In the genomic region with DNA sequence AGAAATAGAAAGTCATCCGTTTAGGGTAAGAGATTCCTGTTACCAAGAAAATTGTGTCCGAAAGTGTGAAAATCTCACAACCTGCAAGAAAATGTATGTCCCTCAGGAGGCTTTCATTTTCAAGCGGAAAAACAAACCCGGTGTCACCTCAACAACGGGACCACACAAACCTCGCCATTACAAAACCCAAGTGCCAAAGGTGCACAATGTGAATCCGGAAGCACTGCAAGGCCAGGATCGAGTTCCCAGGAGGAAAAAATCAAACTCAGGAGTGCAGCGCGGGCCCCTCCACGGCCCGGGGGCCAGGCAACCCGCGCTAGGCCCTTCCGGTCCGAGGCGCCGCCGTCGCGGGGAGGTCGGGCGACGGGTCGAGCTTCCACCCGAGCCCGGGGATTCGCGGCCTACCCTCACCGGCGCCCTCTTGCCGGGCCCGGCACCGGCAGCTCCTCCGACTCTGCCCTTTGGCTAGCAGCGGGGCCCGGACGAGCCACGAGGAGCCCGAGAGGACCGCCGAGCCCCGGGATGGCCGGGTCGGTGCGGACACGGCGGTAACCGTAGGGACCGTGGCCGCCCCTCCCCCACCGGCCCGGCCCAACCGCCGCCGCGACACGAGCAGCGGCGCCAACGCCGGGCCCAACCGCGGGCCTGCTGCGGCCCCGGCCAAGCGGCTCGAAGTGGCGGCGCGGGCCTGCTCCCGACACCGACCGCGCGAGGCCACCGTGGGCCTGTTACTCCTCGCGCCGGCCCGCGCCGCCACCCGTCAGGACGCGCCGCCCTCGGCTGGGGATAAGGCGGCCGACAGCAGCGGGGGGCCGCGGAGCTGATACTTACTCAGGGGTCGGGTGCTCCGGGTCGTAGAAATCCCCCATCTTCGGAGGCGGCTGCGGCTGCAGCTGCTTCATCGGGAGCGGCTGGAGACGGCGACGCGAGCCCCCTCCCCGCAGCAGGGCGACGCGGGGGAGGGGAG, we compare ENCODE assay signal across 8 cellular contexts. TPM values are rescaled to one million over a fixed set of nuclear protein-coding genes. Genes with fewer than 3 reads are reported as not detected.
DNase-seq lines count a peak whose midpoint lies in the region; TF ChIP-seq lines count a peak whose summit lies in the region.

No MANE protein-coding gene starts in this region.

- TF ChIP-seq POLR2A in lower leg skin (IDR thresholded peaks at IDR 0.05) = no peak

- H3K4me2 ChIP-seq in H9 (ENCODE audit: insufficient read depth, insufficient read length, low read length) = peak overlapping the region; percentile 97

- H4K8ac ChIP-seq in H9 (replicated peaks; ENCODE audit: insufficient read length, low read depth, low read length) = no peak overlapping the region

- peak overlapping the region; percentile 89 for H3K4ac ChIP-seq in H9 (ENCODE audit: low read depth, low read length)

- DNase-seq in GM10266 (ENCODE audit: extremely low spot score) (peak; percentile 63), H9 (peak; percentile 31), MG63 (peak; percentile 15), dermis blood vessel endothelial cell (peak; percentile 59), lower leg skin (ENCODE audit: low spot score in 2 of 2) (peak; percentile 18 to 88), GOT3 (lab: John Stamatoyannopoulos, UW) (no peak)
- DNase-seq in activated CD4-positive, alpha-beta T cell treated with anti-CD3 and anti-CD28 coated beads, Interleukin-2, amount 50 U/mL, for 1 hour = peak; percentile 49
- DNase-seq in stimulated activated CD4-positive, alpha-beta T cell treated with anti-CD3 and anti-CD28 coated beads, Interleukin-4, amount 100 ng/mL, for 24 hours = peak; percentile 50

- H3K36me3 ChIP-seq in MG63 = peaks cover 6% of the 10 kb centered on the region

- TF ChIP-seq CTCF in GM10266 (IDR thresholded peaks at IDR 0.05; ENCODE audit: control insufficient read depth, insufficient read depth, low read depth, missing control alignments) = no peak
- TF ChIP-seq CTCF in H9 (conservative IDR thresholded peaks at IDR 0.05) = no peak
- TF ChIP-seq CTCF in lower leg skin (IDR thresholded peaks at IDR 0.05) = no peak

- no peak overlapping the region for H2AK5ac ChIP-seq in H9 (ENCODE audit: insufficient read length, low read length)

- H3K4me3 Mint-ChIP-seq in H9 = peak overlapping the region; percentile 94 to 99

- H3K23ac ChIP-seq in H9 (ENCODE audit: insufficient read length, low read depth, low read length) = no peak overlapping the region

- H3K27ac Mint-ChIP-seq in H9 = peak overlapping the region; percentile 96 to 99 (median 97)

- H3K9me3 ChIP-seq in H9 (ENCODE audit: control insufficient read depth, low read depth, low read length) = no peaks in the 10 kb centered on the region
- no peaks in the 10 kb centered on the region for H3K9me3 ChIP-seq in MG63

- intact Hi-C loops in lower leg skin (cut with DNase I; ENCODE audit: low total_unique reads) = no loop called here

- peaks cover 46% of the 10 kb centered on the region for H3K79me2 ChIP-seq in H9 (ENCODE audit: insufficient read depth, low read length)

- no peak overlapping the region for H3K56ac ChIP-seq in H9 (ENCODE audit: insufficient read length, low read depth, low read length)

- H3K27me3 ChIP-seq in H9 (ENCODE audit: insufficient read depth, low read length) = no peaks in the 10 kb centered on the region
- no peaks in the 10 kb centered on the region for H3K27me3 ChIP-seq in MG63

- peaks cover 0 to 2% of the 10 kb centered on the region in 2 experiments; a peak in 1 of 5 replicates for H3K9me3 Mint-ChIP-seq in H9

- no peaks in the 10 kb centered on the region for H3K27me3 Mint-ChIP-seq in H9 (ENCODE audit: low read depth)

- H3K23me2 ChIP-seq in H9 (ENCODE audit: insufficient read length, low read depth, low read length, poor library complexity, severe bottlenecking) = peaks cover 13% of the 10 kb centered on the region

- peak overlapping the region; percentile 77 for H2BK120ac ChIP-seq in H9 (ENCODE audit: low read depth, low read length, poor library complexity, severe bottlenecking)

- no peak overlapping the region for H3T11ph ChIP-seq in H9 (ENCODE audit: low read length)

- peak overlapping the region; percentile 72 for H2BK5ac ChIP-seq in H9 (ENCODE audit: insufficient read length, low read length)

- H3K27ac ChIP-seq in H9 (ENCODE audit: insufficient read length, low read depth, low read length) = peak overlapping the region; percentile 89

- peak overlapping the region; percentile 50 for H2BK12ac ChIP-seq in H9 (ENCODE audit: insufficient read length, low read depth, low read length)

- no CpG with 5 or more reads among the region's 109 CpGs for whole genome bisulfite sequencing in H9 (ENCODE audit: extremely low coverage, insufficient read length, low lambda C conversion rate)
- 0 to 1% methylated on average over 16 to 28 of the region's 109 CpGs for WGBS in lower leg skin, 2 donors

- peaks cover 9% of the 10 kb centered on the region for H3K79me1 ChIP-seq in H9 (ENCODE audit: insufficient read depth, low read depth, low read length, poor library complexity, severe bottlenecking)

- no peak overlapping the region for H4K5ac ChIP-seq in H9 (ENCODE audit: insufficient read length, low read depth, low read length)

- no peak overlapping the region for H2BK20ac ChIP-seq in H9 (ENCODE audit: low read depth, low read length, poor library complexity, severe bottlenecking)

- no peaks in the 10 kb centered on the region for H4K20me1 ChIP-seq in H9 (ENCODE audit: control insufficient read depth, insufficient read depth, insufficient read length)

- H3K4me1 Mint-ChIP-seq in H9 = peaks cover 37 to 46% of the 10 kb centered on the region in 2 experiments

- H2BK15ac ChIP-seq in H9 (ENCODE audit: low read depth, low read length) = no peak overlapping the region; the same call in 1 of the 2 replicates

- peaks cover 0 to 9% (median 5%) of the 10 kb centered on the region in 3 experiments; a peak in 6 of 7 replicates for H3K36me3 Mint-ChIP-seq in H9 (ENCODE audit: insufficient read depth in 1 of 3, low read depth in 3 of 3)

- peak overlapping the region; percentile 93 for H3K18ac ChIP-seq in H9 (ENCODE audit: insufficient read length, low read depth, low read length)

- H3K9ac ChIP-seq in H9 (ENCODE audit: extremely low read depth, insufficient read length, low read length) = peak overlapping the region; percentile 99

- peaks cover 4% of the 10 kb centered on the region; the same call in 1 of the 2 replicates for H3K4me1 ChIP-seq in H9 (ENCODE audit: insufficient read depth, low read length)

- no peak overlapping the region for H4K91ac ChIP-seq in H9 (ENCODE audit: insufficient read length, low read depth, low read length)

- peak overlapping the region; percentile 90 for H3K4me3 ChIP-seq in MG63
- H3K4me3 ChIP-seq in lower leg skin (ENCODE audit: low read depth, poor library complexity, severe bottlenecking) = peak overlapping the region; percentile 72

- H2AFZ ChIP-seq in H9 (ENCODE audit: low read length) = no peak overlapping the region

- peak overlapping the region; percentile 98 for H3K14ac ChIP-seq in H9 (ENCODE audit: insufficient read depth, low read length)

RNA-seq across cellular contexts. Expression of a gene that starts 0.6 kb away (rescaled TPM):
- total RNA-seq in H9 (2021) (57.4 and 60.8 TPM in 2 replicates), dermis blood vessel endothelial cell (37.8 and 51.8 TPM in 2 replicates), lower leg skin (10 to 100 TPM; 42.9 to 59.6 (median 47.7) TPM)
- total RNA-seq in MG63 (2014; rRNA removed; shearing (Covaris generic); ENCODE audit: low replicate concordance) = 8.1 and 13.0 TPM in 2 replicates
